23 cellular contexts compared by ENCODE assay signal in the genomic region with DNA sequence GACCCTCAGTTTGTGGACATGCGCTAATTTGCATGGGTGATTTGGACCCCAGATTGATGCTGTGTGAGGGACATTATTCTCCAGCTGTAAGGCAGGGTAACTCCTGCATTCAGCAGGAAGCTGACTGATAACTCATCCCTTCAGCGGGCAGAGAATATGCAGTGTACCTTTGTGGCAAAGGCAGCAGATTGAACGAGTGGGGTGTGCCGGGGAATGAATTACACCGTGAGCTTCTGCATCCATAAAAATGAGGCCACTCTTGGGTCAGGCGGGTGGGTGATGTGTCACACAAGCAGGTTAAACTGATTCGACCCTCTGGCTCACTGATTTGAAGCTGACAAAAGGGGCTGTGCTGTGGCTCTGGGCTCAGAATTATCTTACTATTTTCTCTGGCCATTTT.
DNase-seq lines count a peak whose midpoint lies in the region; ATAC-seq and FAIRE-seq lines count a peak whose summit lies in the region.
"Had no signal": no experiment of that assay in that cellular context is flagged by ENCODE, and none has a peak within 500 bp of the region (broad histone marks: within the 10 kb centered on the region; RNA-seq: fewer than 3 reads in every experiment).

No MANE protein-coding gene starts in this region.

- peaks cover 0 to 5% of the 10 kb centered on the region in 2 donors for H3K4me1 ChIP-seq in small intestine (ENCODE audit: control insufficient read depth in 2 of 2, insufficient read depth in 1 of 2, low read depth in 1 of 2, low read length in 1 of 2)
- H3K4me1 ChIP-seq: SJSA1 had no signal

- H3K27me3 ChIP-seq in small intestine (ENCODE audit: control insufficient read depth in 2 of 2, insufficient read depth in 2 of 2, low read length in 2 of 2), result no peaks in the 10 kb centered on the region
- H3K27me3 ChIP-seq: brain microvascular endothelial cell, SJSA1 had no signal

- H3K27ac ChIP-seq in small intestine (ENCODE audit: low read depth in 1 of 2, low read length in 1 of 2), result no peak overlapping the region
- H3K27ac ChIP-seq: brain microvascular endothelial cell, KMS-11, SJSA1 had no signal

- no peak overlapping the region for H3K4me3 ChIP-seq in small intestine (ENCODE audit: low read depth in 1 of 2, low read length in 2 of 2)
- H3K4me3 ChIP-seq: SJSA1 had no signal

- H3K9me3 ChIP-seq in small intestine (ENCODE audit: control insufficient read depth, low read depth), result no peaks in the 10 kb centered on the region
- H3K9me3 ChIP-seq: SJSA1 had no signal

- intact Hi-C loops in left colon (cut with DNase I, micrococcal nuclease), result no loop called here

- ATAC-seq in left colon (peak; percentile 83), GM19467 (IDR thresholded peaks at IDR 0.05; ENCODE audit: unreplicated experiment) (no peak)
- ATAC-seq: activated CD8-positive, alpha-beta T cell treated with anti-CD3 and anti-CD28 coated beads, Interleukin-2, amount 10 ng/mL, durations not matched to agents 7 days and 5 days; left ventricle myocardium superior; natural killer cell treated with Interleukin-12 subunit alpha and Interleukin-12 subunit beta and Interleukin-15 and Interleukin-18, amount 100 ng/mL, for 72 hours had no signal

- DNase-seq in NCI-H1436 (lab: John Stamatoyannopoulos, UW), result peak; percentile 22
- no peak for DNase-seq in NCI-H1436 treated with DMSO at 0.1 percent for 48 hours (lab: John Stamatoyannopoulos, UW)
- peak; percentile 63 for DNase-seq in NCI-H748 (lab: John Stamatoyannopoulos, UW; ENCODE audit: unreplicated experiment)
- peak in 1 of 2 donors; percentile 23 for DNase-seq in left colon
- DNase-seq in small intestine, result peak; percentile 34
- no peak for DNase-seq in NCI-H2029 (lab: John Stamatoyannopoulos, UW)
- DNase-seq in stimulated activated CD4-positive, alpha-beta T cell treated with anti-CD3 and anti-CD28 coated beads, Interleukin-1b, Interleukin-23, amount 100 ng/mL, for 48 hours, result no peak
- DNase-seq: activated CD4-positive, alpha-beta T cell treated with anti-CD3 and anti-CD28 coated beads for 1 hour; activated CD8-positive, alpha-beta T cell treated with anti-CD3 and anti-CD28 coated beads, Interleukin-2, amount 10 ng/mL, durations not matched to agents 7 days and 5 days; activated effector memory CD4-positive, alpha-beta T cell treated with anti-CD3 and anti-CD28 coated beads, Interleukin-2, amount 50 U/mL, for 16 hours; activated T-cell treated with anti-CD3 and anti-CD28 coated beads for 4 hours; brain microvascular endothelial cell; CD4-positive, alpha-beta T cell; effector CD4-positive, alpha-beta T cell; HCEC 1CT; left ventricle myocardium superior; NCI-H187 treated with DMSO at 0.1 percent for 48 hours; trophoblast cell had no signal

- WGBS in small intestine, 3 donors, result 22 to 51% (median 41%) methylated on average over 7 of the region's 7 CpGs

- FAIRE-seq in small intestine (lab: Jason Lieb, UNC), result no peak
- FAIRE-seq: RCC 7860 had no signal

- H3K36me3 ChIP-seq in small intestine (ENCODE audit: control insufficient read depth in 2 of 2, insufficient read depth in 2 of 2, low read length in 2 of 2), result no peaks in the 10 kb centered on the region
- H3K36me3 ChIP-seq: brain microvascular endothelial cell, SJSA1 had no signal

Comparison
In these comparisons a context has a peak if more than half of its experiments do, and no peak if none do; other contexts are left out.
1. DNase-seq: peak in NCI-H1436 (single experiment), NCI-H748 (single experiment) and small intestine (single experiment); none in NCI-H1436 treated with DMSO at 0.1 percent for 48 hours (single experiment), NCI-H2029 (single experiment) and stimulated activated CD4-positive, alpha-beta T cell treated with anti-CD3 and anti-CD28 coated beads, Interleukin-1b, Interleukin-23, amount 100 ng/mL, for 48 hours (single experiment).